In genomic region chr4:41102360-41103092, GRCh38 we compare ENCODE assay signal across 1 cellular context.
TF ChIP-seq lines count a peak whose summit lies in the region.

No MANE protein-coding gene starts in this region.

TF ChIP-seq in IMR-90, 13 proteins besides CTCF, POLR2A, EP300 and RAD21:
- no peak for TF ChIP-seq MAFK (IDR thresholded peaks at IDR 0.05; ENCODE audit: low read depth, low read length)
- TF ChIP-seq, protein P1, sequence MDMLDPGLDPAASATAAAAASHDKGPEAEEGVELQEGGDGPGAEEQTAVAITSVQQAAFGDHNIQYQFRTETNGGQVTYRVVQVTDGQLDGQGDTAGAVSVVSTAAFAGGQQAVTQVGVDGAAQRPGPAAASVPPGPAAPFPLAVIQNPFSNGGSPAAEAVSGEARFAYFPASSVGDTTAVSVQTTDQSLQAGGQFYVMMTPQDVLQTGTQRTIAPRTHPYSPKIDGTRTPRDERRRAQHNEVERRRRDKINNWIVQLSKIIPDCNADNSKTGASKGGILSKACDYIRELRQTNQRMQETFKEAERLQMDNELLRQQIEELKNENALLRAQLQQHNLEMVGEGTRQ (IDR thresholded peaks at IDR 0.05; ENCODE audit: low read depth, low read length), result no peak
- no peak for TF ChIP-seq MXI1 (IDR thresholded peaks at IDR 0.05; ENCODE audit: borderline replicate concordance, low read depth, low read length)
- no peak for TF ChIP-seq CEBPB (IDR thresholded peaks at IDR 0.05; ENCODE audit: low read depth, low read length)
- TF ChIP-seq FOS (IDR thresholded peaks at IDR 0.05; ENCODE audit: low read depth, low read length), result no peak
- TF ChIP-seq RCOR1 (IDR thresholded peaks at IDR 0.05; ENCODE audit: insufficient replicate concordance, low read length), result no peak
- no peak for TF ChIP-seq NFE2L2 (IDR thresholded peaks at IDR 0.05; ENCODE audit: low read depth, low read length)
- no peak for TF ChIP-seq SMC3 (IDR thresholded peaks at IDR 0.05; ENCODE audit: low read depth, low read length)
- TF ChIP-seq MAZ (IDR thresholded peaks at IDR 0.05; ENCODE audit: borderline replicate concordance, low read depth, low read length), result no peak
- no peak for TF ChIP-seq BHLHE40 (IDR thresholded peaks at IDR 0.05; ENCODE audit: low read depth, low read length)
